In the genomic region with DNA sequence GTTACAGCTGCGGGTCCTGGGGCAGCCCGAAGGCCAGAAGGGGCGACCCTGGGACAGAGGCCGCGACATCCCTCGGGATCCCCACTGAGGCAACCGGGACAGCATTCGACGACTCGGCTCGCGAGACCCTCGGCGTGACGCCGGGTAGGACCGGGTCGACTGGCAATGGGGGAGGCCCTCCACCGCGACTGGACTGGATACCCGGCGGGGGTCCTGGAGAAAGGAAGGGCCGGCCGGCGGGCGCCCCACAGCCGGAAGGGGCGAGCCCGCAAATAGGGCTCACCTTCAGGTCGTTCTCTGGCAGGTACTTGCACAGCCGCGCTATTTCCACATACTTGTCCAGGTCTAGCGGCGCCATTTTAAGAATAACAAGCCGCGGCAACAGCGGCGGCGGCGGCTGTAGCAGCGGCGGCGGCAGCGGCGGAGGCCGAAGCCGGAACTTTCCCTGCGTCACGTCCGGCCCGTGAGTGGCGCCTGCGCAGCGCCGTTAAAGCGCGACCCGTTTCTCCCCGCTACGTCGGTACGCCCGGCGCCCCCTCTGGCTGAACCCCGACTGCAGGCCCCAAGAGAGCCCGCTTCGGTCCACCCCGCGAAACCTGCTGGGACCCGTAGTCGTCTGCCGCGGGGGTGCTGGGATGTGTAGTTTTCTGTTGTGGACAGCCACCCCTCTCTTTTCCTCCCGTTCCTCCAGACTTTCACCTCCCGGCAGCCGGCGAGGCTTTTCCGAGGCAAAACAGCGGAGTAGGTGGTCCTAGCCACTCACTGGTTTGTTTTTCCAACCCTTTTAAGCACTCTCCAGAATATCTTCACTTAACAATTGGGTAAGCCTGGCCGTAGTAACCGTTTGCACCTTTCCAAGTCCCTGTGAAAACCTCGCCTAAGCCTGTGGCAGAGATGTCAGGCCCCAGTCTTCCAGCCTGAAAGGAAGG, we compare ENCODE assay signal across 1 cellular context.
TF ChIP-seq lines count a peak whose summit lies in the region.

PPP6C (minus strand) TSS at position 443 of the 929 bp plus-strand sequence; CDS start at position 358, 85 bp downstream.

TF ChIP-seq in H1, 55 proteins besides CTCF, POLR2A, EP300 and RAD21 (continued from another document):
- TF ChIP-seq SIX5 (IDR thresholded peaks at IDR 0.05; ENCODE audit: low read depth, low read length) (peak; percentile 88), GTF2F1 (IDR thresholded peaks at IDR 0.05; ENCODE audit: borderline replicate concordance, low read depth, low read length) (peak; percentile 79; the same call in 1 of the 2 replicates), TAF1 (IDR thresholded peaks at IDR 0.05; ENCODE audit: low read depth, low read length) (peak; percentile 80)
